12 cellular contexts compared by ENCODE assay signal in the genomic region with DNA sequence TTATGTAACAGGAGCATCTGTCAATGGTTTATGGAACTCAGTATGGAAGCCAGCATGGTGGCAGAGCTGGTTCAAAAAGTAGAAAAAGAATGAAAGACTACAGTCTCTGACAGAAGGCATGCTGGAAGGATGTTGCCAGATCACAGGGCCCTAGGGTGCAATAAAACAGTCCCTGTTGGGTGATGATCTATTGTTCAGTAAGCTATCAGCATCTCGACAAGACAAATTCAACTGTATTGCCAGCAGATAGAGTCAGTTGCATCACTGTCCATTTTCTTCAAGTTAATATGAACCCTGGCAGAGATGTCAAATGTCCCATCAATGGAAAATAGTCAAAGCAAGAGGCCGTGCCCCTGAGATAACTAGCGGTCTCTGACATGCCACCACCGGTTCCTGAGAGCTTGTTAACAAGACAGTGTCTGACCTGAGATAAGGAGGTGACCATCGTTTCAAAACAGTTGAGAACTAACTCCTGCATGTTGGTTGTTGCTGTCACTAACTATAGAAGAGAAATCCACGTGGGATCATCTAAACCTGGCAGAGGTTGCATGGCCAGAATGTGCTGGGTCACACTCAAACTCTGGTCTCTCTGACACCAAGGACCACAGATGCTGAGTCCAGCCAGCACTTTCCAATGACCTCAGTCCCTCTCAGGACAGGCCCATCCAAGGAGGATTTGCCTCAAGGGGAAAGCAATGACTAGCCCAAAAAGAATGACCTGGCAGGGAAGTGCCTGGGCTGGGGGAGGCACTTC.
A peak's percentile ranks its signal among the peaks of the same experiment; 100 is the strongest.
DNase-seq lines count a peak whose midpoint lies in the region; ATAC-seq and TF ChIP-seq lines count a peak whose summit lies in the region.
"Had no signal": no experiment of that assay in that cellular context is flagged by ENCODE, and none has a peak within 500 bp of the region (broad histone marks: within the 10 kb centered on the region; RNA-seq: fewer than 3 reads in every experiment).

No MANE protein-coding gene starts in this region.

- no peaks in the 10 kb centered on the region for H3K36me3 Mint-ChIP-seq in activated CD4-positive, alpha-beta T cell treated with anti-CD3 and anti-CD28 coated beads for 36 hours (ENCODE audit: low read depth)
- H3K36me3 Mint-ChIP-seq: activated naive CD8-positive, alpha-beta T cell; CD4-positive, CD25-positive, alpha-beta regulatory T cell had no signal

- no peaks in the 10 kb centered on the region for H3K9me3 Mint-ChIP-seq in activated CD4-positive, alpha-beta T cell treated with anti-CD3 and anti-CD28 coated beads for 36 hours (ENCODE audit: low read depth)

- peaks cover 32% of the 10 kb centered on the region for H3K27me3 Mint-ChIP-seq in activated CD4-positive, alpha-beta T cell treated with anti-CD3 and anti-CD28 coated beads for 36 hours

- TF ChIP-seq CTCF in foreskin keratinocyte (conservative IDR thresholded peaks at IDR 0.05): no peak

- H3K27me3 ChIP-seq in foreskin keratinocyte: no peaks in the 10 kb centered on the region

- peaks cover 38% of the 10 kb centered on the region for H3K4me1 ChIP-seq in foreskin keratinocyte

- no peaks in the 10 kb centered on the region for H3K4me1 Mint-ChIP-seq in activated CD4-positive, alpha-beta T cell treated with anti-CD3 and anti-CD28 coated beads for 36 hours
- H3K4me1 Mint-ChIP-seq: CD4-positive, CD25-positive, alpha-beta regulatory T cell had no signal

- in situ Hi-C loops in SK-MEL-5 (cut with HindIII; ENCODE audit: low pct_unique_long_range_greater_than_20kb, low sequenced_read_pairs): no loop called here

- H3K27ac ChIP-seq in foreskin keratinocyte: peak overlapping the region; percentile 99

- ATAC-seq in foreskin keratinocyte (peak; percentile 33), sciatic nerve (peak; percentile 38), GM19035 (IDR thresholded peaks at IDR 0.05; ENCODE audit: unreplicated experiment) (no peak), HG03039 (IDR thresholded peaks at IDR 0.05; ENCODE audit: unreplicated experiment) (no peak)
- no peak for ATAC-seq in activated CD4-positive, alpha-beta T cell treated with anti-CD3 and anti-CD28 coated beads for 36 hours

- POLR2A ChIA-PET in activated CD4-positive, alpha-beta T cell treated with anti-CD3 and anti-CD28 coated beads for 36 hours (lab: Charles Lee): no interaction called here

- no peak overlapping the region for H3K4me3 Mint-ChIP-seq in activated CD4-positive, alpha-beta T cell treated with anti-CD3 and anti-CD28 coated beads for 36 hours
- H3K4me3 Mint-ChIP-seq: activated naive CD8-positive, alpha-beta T cell; CD4-positive, CD25-positive, alpha-beta regulatory T cell had no signal

- CTCF ChIA-PET in activated CD4-positive, alpha-beta T cell treated with anti-CD3 and anti-CD28 coated beads for 36 hours (lab: Charles Lee): interaction anchor here (1.1 kb wide), 1 partner anchor 11 kb away, joined by 3 read pairs; no protein-coding TSS in a partner anchor

- no peak overlapping the region for H3K27ac Mint-ChIP-seq in activated CD4-positive, alpha-beta T cell treated with anti-CD3 and anti-CD28 coated beads for 36 hours
- H3K27ac Mint-ChIP-seq: activated naive CD8-positive, alpha-beta T cell; CD4-positive, CD25-positive, alpha-beta regulatory T cell had no signal

- DNase-seq in Daoy (ENCODE audit: low read depth): peak; percentile 67
- DNase-seq in SK-MEL-5 (ENCODE audit: low read depth, low spot score): peak; percentile 65
- DNase-seq in foreskin keratinocyte: no peak
- peak; percentile 32 for DNase-seq in sciatic nerve (ENCODE audit: low spot score)
- DNase-seq in DMS53 (lab: John Stamatoyannopoulos, UW): no peak
- DNase-seq in activated CD4-positive, alpha-beta T cell treated with anti-CD3 and anti-CD28 coated beads for 36 hours: no peak
- DNase-seq: activated CD4-positive, alpha-beta T cell treated with anti-CD3 and anti-CD28 coated beads for 4 hours; CD4-positive, CD25-positive, alpha-beta regulatory T cell; stimulated activated naive CD4-positive, alpha-beta T cell treated with Interleukin-2 at 50 U/mL for 16 hours had no signal

- intact Hi-C loops in sciatic nerve (cut with DNase I): no loop called here
- intact Hi-C loops in activated CD4-positive, alpha-beta T cell treated with anti-CD3 and anti-CD28 coated beads for 36 hours (cut with DNase I, micrococcal nuclease): no loop called here

Comparison
In these comparisons a context has a peak if more than half of its experiments do, and no peak if none do; other contexts are left out.
1. DNase-seq: peak in Daoy (single experiment), SK-MEL-5 (single experiment) and sciatic nerve (single experiment); none in foreskin keratinocyte (0 of 2), DMS53 (single experiment) and activated CD4-positive, alpha-beta T cell treated with anti-CD3 and anti-CD28 coated beads for 36 hours (single experiment).
2. ATAC-seq: peak in foreskin keratinocyte (single experiment) and sciatic nerve (single experiment); none in GM19035 (single experiment), HG03039 (single experiment) and activated CD4-positive, alpha-beta T cell treated with anti-CD3 and anti-CD28 coated beads for 36 hours (single experiment).